Comparison of ENCODE assay signal across 9 cellular contexts in the genomic region with DNA sequence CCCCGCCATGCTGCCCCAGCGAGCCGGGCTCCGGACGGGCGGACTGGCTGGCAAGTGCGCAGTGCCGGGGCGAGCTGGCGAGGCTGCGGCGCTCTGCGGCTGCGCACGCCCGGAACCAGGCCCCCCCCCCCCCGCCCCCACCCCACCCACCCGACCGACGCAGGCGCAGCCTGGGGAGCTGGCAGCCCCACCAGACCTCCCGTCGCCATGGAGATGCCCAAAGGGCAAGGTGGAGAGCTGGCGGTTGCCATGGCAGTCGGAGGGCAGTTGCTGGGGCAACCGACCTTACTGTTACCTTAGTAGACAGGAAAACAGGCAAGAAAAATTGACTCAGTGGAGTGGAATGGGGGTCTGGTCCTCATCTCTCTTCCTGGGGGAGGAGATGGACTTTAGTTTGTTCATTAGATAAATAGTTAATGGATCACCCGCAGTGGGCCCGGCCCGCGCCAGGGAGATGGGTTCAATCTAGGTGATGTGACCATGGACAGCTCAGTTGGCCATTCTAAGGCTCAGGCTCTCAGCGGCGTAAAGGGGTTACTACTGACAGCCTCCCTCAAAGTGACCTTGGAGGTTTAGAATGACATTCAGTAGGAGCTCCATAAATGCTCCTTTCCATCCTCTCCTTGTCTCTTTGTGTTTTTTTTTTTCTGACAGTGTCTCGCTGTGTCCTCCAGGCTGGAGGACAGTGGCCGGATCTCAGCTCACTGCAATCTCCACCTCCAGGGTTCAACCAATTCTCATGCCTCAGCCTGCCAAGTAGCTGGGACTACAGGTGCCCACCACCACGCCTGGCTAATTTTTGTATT. TPM values are rescaled to one million over a fixed set of nuclear protein-coding genes. Genes with fewer than 3 reads are reported as not detected.
DNase-seq lines count a peak whose midpoint lies in the region; ATAC-seq and TF ChIP-seq lines count a peak whose summit lies in the region.
"Had no signal": no experiment of that assay in that cellular context is flagged by ENCODE, and none has a peak within 500 bp of the region (broad histone marks: within the 10 kb centered on the region; RNA-seq: fewer than 3 reads in every experiment).

A gene with protein sequence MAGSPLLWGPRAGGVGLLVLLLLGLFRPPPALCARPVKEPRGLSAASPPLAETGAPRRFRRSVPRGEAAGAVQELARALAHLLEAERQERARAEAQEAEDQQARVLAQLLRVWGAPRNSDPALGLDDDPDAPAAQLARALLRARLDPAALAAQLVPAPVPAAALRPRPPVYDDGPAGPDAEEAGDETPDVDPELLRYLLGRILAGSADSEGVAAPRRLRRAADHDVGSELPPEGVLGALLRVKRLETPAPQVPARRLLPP (minus strand): TSS at position 87 of the 806 bp plus-strand sequence. CDS start 78 bp downstream, at position 9.

- dilution Hi-C loops in mammary epithelial cell (cut with HindIII; ENCODE audit: low sequenced_read_pairs), result no loop called here

- H3K36me3 Mint-ChIP-seq in activated CD4-positive, alpha-beta T cell treated with anti-CD3 and anti-CD28 coated beads for 36 hours (ENCODE audit: low read depth), result no peaks in the 10 kb centered on the region
- H3K36me3 Mint-ChIP-seq in naive thymus-derived CD8-positive, alpha-beta T cell, result peaks cover 0 to 1% (median 0%) of the 10 kb centered on the region in 3 donors

- 71% methylated on average over 9 of the region's 35 CpGs for WGBS in mammary epithelial cell (ENCODE audit: low coverage, missing lambda C conversion rate)

- H3K4me2 ChIP-seq in OCI-LY7 (ENCODE audit: low read length), result peak within 1 kb of the TSS; percentile 4; the same call in 1 of the 2 replicates
- peak within 1 kb of the TSS; percentile 81 for H3K4me2 ChIP-seq in mammary epithelial cell (ENCODE audit: insufficient read depth, low read depth, low read length)

- H2AFZ ChIP-seq in OCI-LY7 (ENCODE audit: low read length) (no peak within 1 kb of the TSS), mammary epithelial cell (ENCODE audit: low read depth, low read length) (peak within 1 kb of the TSS; percentile 65)

- H3K9me3 Mint-ChIP-seq in activated CD4-positive, alpha-beta T cell treated with anti-CD3 and anti-CD28 coated beads for 36 hours (ENCODE audit: low read depth), result no peaks in the 10 kb centered on the region
- H3K9me3 Mint-ChIP-seq in naive thymus-derived CD8-positive, alpha-beta T cell, result no peaks in the 10 kb centered on the region

- in situ Hi-C loops in mammary epithelial cell (cut with MboI; ENCODE audit: low sequenced_read_pairs in 2 of 2) (no loop called here), KBM-7 (cut with MboI; ENCODE audit: low pct_unique_long_range_greater_than_20kb, low sequenced_read_pairs) (no loop called here)

- H3K27ac ChIP-seq in OCI-LY7 (ENCODE audit: low read depth, low read length, poor library complexity, severe bottlenecking) (no peak within 1 kb of the TSS), mammary epithelial cell (ENCODE audit: insufficient read depth, low read depth, low read length) (no peak within 1 kb of the TSS)
- H3K27ac ChIP-seq: neutrophil had no signal

- peaks cover 26% of the 10 kb centered on the region for H3K27me3 Mint-ChIP-seq in activated CD4-positive, alpha-beta T cell treated with anti-CD3 and anti-CD28 coated beads for 36 hours
- peaks cover 0 to 19% (median 3%) of the 10 kb centered on the region in 5 donors for H3K27me3 Mint-ChIP-seq in naive thymus-derived CD8-positive, alpha-beta T cell

- no peaks in the 10 kb centered on the region for H3K27me3 ChIP-seq in mammary epithelial cell (ENCODE audit: insufficient read depth, low read length)

- intact Hi-C loops in activated CD4-positive, alpha-beta T cell treated with anti-CD3 and anti-CD28 coated beads for 36 hours (cut with DNase I, micrococcal nuclease), result no loop called here
- intact Hi-C loops in OCI-LY7 (cut with micrococcal nuclease; ENCODE audit: unreplicated experiment) (no loop called here), mammary epithelial cell (cut with micrococcal nuclease) (loop anchor here (1.0 kb wide), 1 partner anchor 32 kb away; no protein-coding TSS in a partner anchor)

- CTCF ChIA-PET in activated CD4-positive, alpha-beta T cell treated with anti-CD3 and anti-CD28 coated beads for 36 hours (lab: Charles Lee), result interaction anchor here (0.8 kb wide), 1 partner anchor 30 kb away, joined by 3 read pairs; no protein-coding TSS in a partner anchor
- CTCF ChIA-PET in OCI-LY7 (lab: Charles Lee; ENCODE audit: unreplicated experiment) (no interaction called here), mammary epithelial cell (lab: Charles Lee; ENCODE audit: low non-redundant PET) (interaction anchor here (0.6 kb wide), 1 partner anchor 56 kb away, joined by 6 read pairs; no protein-coding TSS in a partner anchor)

- H3K4me1 ChIP-seq in OCI-LY7 (ENCODE audit: insufficient read depth, low read length, poor library complexity, severe bottlenecking), result no peaks in the 10 kb centered on the region
- H3K4me1 ChIP-seq in mammary epithelial cell (ENCODE audit: insufficient read depth, low read length), result peaks cover 7% of the 10 kb centered on the region

- peak within 1 kb of the TSS; percentile 6 for H3K27ac Mint-ChIP-seq in activated CD4-positive, alpha-beta T cell treated with anti-CD3 and anti-CD28 coated beads for 36 hours
- H3K27ac Mint-ChIP-seq in naive thymus-derived CD8-positive, alpha-beta T cell, result peak within 1 kb of the TSS; percentile 26 to 96 (median 78)

- H3K79me2 ChIP-seq in OCI-LY7 (ENCODE audit: insufficient read depth, low read depth, low read length), result no peaks in the 10 kb centered on the region
- H3K79me2 ChIP-seq in mammary epithelial cell (ENCODE audit: insufficient read depth, low read length), result no peaks in the 10 kb centered on the region

- ATAC-seq in activated CD4-positive, alpha-beta T cell treated with anti-CD3 and anti-CD28 coated beads for 36 hours, result peak; percentile 28
- ATAC-seq in naive thymus-derived CD8-positive, alpha-beta T cell, result peak; percentile 63 to 66
- ATAC-seq in HG02852 (IDR thresholded peaks at IDR 0.05; ENCODE audit: unreplicated experiment), result no peak

- peaks cover 13% of the 10 kb centered on the region for H3K4me1 Mint-ChIP-seq in activated CD4-positive, alpha-beta T cell treated with anti-CD3 and anti-CD28 coated beads for 36 hours
- H3K4me1 Mint-ChIP-seq in naive thymus-derived CD8-positive, alpha-beta T cell, result peaks cover 9 to 21% (median 19%) of the 10 kb centered on the region in 4 donors

- H3K9me2 ChIP-seq in OCI-LY7 (ENCODE audit: insufficient read depth, low read length), result no peaks in the 10 kb centered on the region

- H4K20me1 ChIP-seq in OCI-LY7 (ENCODE audit: insufficient read depth, low read length) (no peaks in the 10 kb centered on the region), mammary epithelial cell (ENCODE audit: insufficient read depth, low read length) (no peaks in the 10 kb centered on the region)

- H3K36me3 ChIP-seq in OCI-LY7 (ENCODE audit: insufficient read depth, low read length) (no peaks in the 10 kb centered on the region), mammary epithelial cell (ENCODE audit: insufficient read depth, low read length) (no peaks in the 10 kb centered on the region)
- H3K36me3 ChIP-seq: neutrophil had no signal

- H3K9me3 ChIP-seq in OCI-LY7 (ENCODE audit: low read length) (no peaks in the 10 kb centered on the region), mammary epithelial cell (replicated peaks; ENCODE audit: insufficient read depth, low read length) (no peaks in the 10 kb centered on the region)
- H3K9me3 ChIP-seq: neutrophil had no signal

- H3K4me3 ChIP-seq in OCI-LY7 (ENCODE audit: low read depth, low read length, poor library complexity, severe bottlenecking) (no peak within 1 kb of the TSS), mammary epithelial cell (replicated peaks in 1 of 3; ENCODE audit: insufficient read depth in 1 of 3, low read depth in 2 of 3, low read length in 3 of 3) (peak within 1 kb of the TSS; percentile 2 to 55 (median 47))

- peak within 1 kb of the TSS; percentile 75 for H3K4me3 Mint-ChIP-seq in activated CD4-positive, alpha-beta T cell treated with anti-CD3 and anti-CD28 coated beads for 36 hours
- H3K4me3 Mint-ChIP-seq in naive thymus-derived CD8-positive, alpha-beta T cell, result peak within 1 kb of the TSS; percentile 81 to 91 (median 88)

- H3K9ac ChIP-seq in mammary epithelial cell (ENCODE audit: insufficient read depth, low read length), result no peak within 1 kb of the TSS

- TF ChIP-seq CTCF in OCI-LY7 (conservative IDR thresholded peaks at IDR 0.05; ENCODE audit: low read length) (no peak), mammary epithelial cell (conservative IDR thresholded peaks at IDR 0.05 in 1 of 2, IDR thresholded peaks at IDR 0.05 in 1 of 2; ENCODE audit: extremely low read depth in 1 of 2, insufficient read depth in 1 of 2, low read depth in 1 of 2, low read length in 2 of 2) (no peak)

- DNase-seq in activated CD4-positive, alpha-beta T cell treated with anti-CD3 and anti-CD28 coated beads for 36 hours, result peak; percentile 38
- no peak for DNase-seq in activated CD4-positive, alpha-beta T cell treated with anti-CD3 and anti-CD28 coated beads for 48 hours
- no peak for DNase-seq in OCI-LY7 (ENCODE audit: low spot score)
- DNase-seq in mammary epithelial cell, result peak; percentile 28
- peak in 9 of 10 donors; percentile 26 to 84 (median 60) for DNase-seq in naive thymus-derived CD8-positive, alpha-beta T cell
- DNase-seq in KBM-7, result no peak
- DNase-seq in NCI-H446 (lab: John Stamatoyannopoulos, UW), result no peak

- BruUV-seq in OCI-LY7 (replicated peaks; lab: Mats Ljungman, UMichigan) (no TSS peak), mammary epithelial cell (replicated peaks; lab: Mats Ljungman, UMichigan) (no TSS peak)

- POLR2A ChIA-PET in activated CD4-positive, alpha-beta T cell treated with anti-CD3 and anti-CD28 coated beads for 36 hours (lab: Charles Lee), result no interaction called here
- POLR2A ChIA-PET in OCI-LY7 (lab: Charles Lee), result interaction anchor here (0.6 to 0.7 kb wide), 2 partner anchors 182 to 606 kb away, joined by 3 read pairs; no protein-coding TSS in a partner anchor
- POLR2A ChIA-PET in naive thymus-derived CD8-positive, alpha-beta T cell (lab: Charles Lee), result interaction anchor here (1.3 to 1.5 kb wide), 2 partner anchors 62 to 98 kb away, joined by 3 read pairs; a partner anchor contains a TSS

RNA-seq across cellular contexts. Expression of the gene that starts here (rescaled TPM):
- 1 to 10 TPM; 1.3 TPM for total RNA-seq in activated CD4-positive, alpha-beta T cell treated with anti-CD3 and anti-CD28 coated beads for 36 hours
- not detected in 2 replicates for total RNA-seq in OCI-LY7 (2014; rRNA removed; shearing (Covaris generic))
- total RNA-seq in OCI-LY7 (2022) (not detected in 2 replicates), mammary epithelial cell (10 to 100 TPM; 16.5 to 36.4 TPM)
- polyA plus RNA-seq in mammary epithelial cell, result 3.3 TPM
- polyA minus RNA-seq in mammary epithelial cell, result 1.0 TPM
- total RNA-seq in naive thymus-derived CD8-positive, alpha-beta T cell, result 1 to 10 TPM; 3.6 to 4.9 TPM
- polyA plus RNA-seq in naive thymus-derived CD8-positive, alpha-beta T cell, result 10 to 100 TPM; 12.6 to 28.0 (median 19.9) TPM

Comparison
In these comparisons a context has a peak if more than half of its experiments do, and no peak if none do; other contexts are left out.
1. DNase-seq: peak in activated CD4-positive, alpha-beta T cell treated with anti-CD3 and anti-CD28 coated beads for 36 hours (single experiment), mammary epithelial cell (single experiment) and naive thymus-derived CD8-positive, alpha-beta T cell (9 of 10); none in activated CD4-positive, alpha-beta T cell treated with anti-CD3 and anti-CD28 coated beads for 48 hours (single experiment), OCI-LY7 (single experiment), KBM-7 (single experiment) and NCI-H446 (0 of 2).